ENCODE assay signal across 16 cellular contexts in the genomic region with DNA sequence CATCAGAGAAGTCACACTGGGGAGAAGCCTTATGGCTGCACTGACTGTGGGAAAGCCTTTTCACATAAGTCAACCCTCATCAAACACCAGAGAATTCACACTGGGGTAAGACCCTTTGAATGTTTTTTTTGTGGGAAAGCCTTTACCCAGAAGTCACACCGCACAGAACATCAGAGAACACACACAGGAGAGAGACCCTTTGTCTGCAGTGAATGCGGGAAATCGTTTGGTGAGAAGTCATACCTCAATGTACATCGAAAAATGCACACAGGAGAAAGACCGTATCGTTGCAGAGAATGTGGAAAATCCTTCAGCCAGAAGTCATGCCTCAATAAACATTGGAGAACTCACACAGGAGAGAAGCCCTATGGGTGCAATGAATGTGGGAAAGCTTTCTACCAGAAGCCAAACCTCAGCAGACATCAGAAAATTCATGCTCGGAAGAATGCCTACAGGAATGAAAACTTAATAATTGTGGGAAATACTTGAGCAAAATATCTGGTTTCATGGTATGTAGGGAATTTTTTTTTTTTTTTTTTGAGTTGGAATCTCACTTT.
"Had no signal": no experiment of that assay in that cellular context is flagged by ENCODE, and none has a peak within 500 bp of the region (broad histone marks: within the 10 kb centered on the region; RNA-seq: fewer than 3 reads in every experiment).

No MANE protein-coding gene starts in this region.

- DNase-seq: activated B cell treated with CpG ODN at 0.5 μM for 24 hours; activated CD4-positive, alpha-beta T cell treated with anti-CD3 and anti-CD28 coated beads, Interleukin-2, amount 10 ng/mL, durations not matched to agents 7 days and 5 days; activated naive CD4-positive, alpha-beta T cell treated with anti-CD3 and anti-CD28 coated beads, Interleukin-2, amount 10 ng/mL, durations not matched to agents 7 days and 5 days; activated T-cell treated with anti-CD3 and anti-CD28 coated beads for 4 hours; adrenal gland; body of pancreas; cerebellar nuclear complex; foreskin melanocyte; head of caudate nucleus; left lung; stimulated activated CD4-positive, alpha-beta T cell treated with anti-CD3 and anti-CD28 coated beads, Interleukin-4, amount 100 ng/mL, for 1 hour; stimulated activated CD8-positive, alpha-beta memory T cell treated with anti-CD3 and anti-CD28 coated beads, Interleukin-4, amount 100 ng/mL, for 48 hours had no signal

- H3K27me3 Mint-ChIP-seq: activated B cell treated with CpG ODN at 0.5 μM for 24 hours; activated CD4-positive, alpha-beta T cell treated with anti-CD3 and anti-CD28 coated beads, Interleukin-2, amount 10 ng/mL, durations not matched to agents 7 days and 5 days; activated naive CD4-positive, alpha-beta T cell treated with anti-CD3 and anti-CD28 coated beads, Interleukin-2, amount 10 ng/mL, durations not matched to agents 7 days and 5 days; stimulated activated naive CD8-positive, alpha-beta T cell treated with anti-CD3 and anti-CD28 coated beads, Interleukin-15, Interleukin-2, amounts not matched to agents 100 ng/mL and 50 ng/mL, for 24 hours had no signal

- ATAC-seq: body of pancreas, esophagus mucosa, left lung had no signal

- H3K4me1 Mint-ChIP-seq: activated B cell treated with CpG ODN at 0.5 μM for 24 hours; activated CD4-positive, alpha-beta T cell treated with anti-CD3 and anti-CD28 coated beads, Interleukin-2, amount 10 ng/mL, durations not matched to agents 7 days and 5 days; activated naive CD4-positive, alpha-beta T cell treated with anti-CD3 and anti-CD28 coated beads, Interleukin-2, amount 10 ng/mL, durations not matched to agents 7 days and 5 days had no signal

- H3K27ac ChIP-seq: adrenal gland, body of pancreas, left lung had no signal

- H3K27me3 ChIP-seq: adrenal gland, body of pancreas, left lung had no signal

- H3K4me1 ChIP-seq: adrenal gland, body of pancreas, left lung had no signal

- H3K4me3 Mint-ChIP-seq: activated B cell treated with CpG ODN at 0.5 μM for 24 hours; activated CD4-positive, alpha-beta T cell treated with anti-CD3 and anti-CD28 coated beads, Interleukin-2, amount 10 ng/mL, durations not matched to agents 7 days and 5 days; activated naive CD4-positive, alpha-beta T cell treated with anti-CD3 and anti-CD28 coated beads, Interleukin-2, amount 10 ng/mL, durations not matched to agents 7 days and 5 days; stimulated activated naive CD8-positive, alpha-beta T cell treated with anti-CD3 and anti-CD28 coated beads, Interleukin-15, Interleukin-2, amounts not matched to agents 100 ng/mL and 50 ng/mL, for 24 hours; T-helper 1 cell treated with Interleukin-12 subunit alpha and Interleukin-12 subunit beta and Interleukin-4 antibody, amounts not matched to agents 30 μg/mL and 1 μg/mL, for 36 hours had no signal

- H3K27ac Mint-ChIP-seq: activated B cell treated with CpG ODN at 0.5 μM for 24 hours; activated CD4-positive, alpha-beta T cell treated with anti-CD3 and anti-CD28 coated beads, Interleukin-2, amount 10 ng/mL, durations not matched to agents 7 days and 5 days; activated naive CD4-positive, alpha-beta T cell treated with anti-CD3 and anti-CD28 coated beads, Interleukin-2, amount 10 ng/mL, durations not matched to agents 7 days and 5 days; activated T-helper 2 cell treated with anti-CD3 and anti-CD28 coated beads, Interferon-gamma antibody, Interleukin-2, Interleukin-4, amounts not matched to agents 10 μg/mL and 5 μg/mL and 100 μg/mL, durations not matched to agents 14 hours and 24 hours and 36 hours; stimulated activated naive CD8-positive, alpha-beta T cell treated with anti-CD3 and anti-CD28 coated beads, Interleukin-15, Interleukin-2, amounts not matched to agents 100 ng/mL and 50 ng/mL, for 24 hours; T-helper 1 cell treated with Interleukin-12 subunit alpha and Interleukin-12 subunit beta and Interleukin-4 antibody, amounts not matched to agents 30 μg/mL and 1 μg/mL, for 36 hours had no signal

- H3K4me3 ChIP-seq: body of pancreas, left lung had no signal
